Comparison of ENCODE assay signal across 1 cellular context in genomic region chr21:33682992-33683627, GRCh38.
TF ChIP-seq lines count a peak whose summit lies in the region.

No MANE protein-coding gene starts in this region.

TF ChIP-seq in A549, 52 proteins besides CTCF, POLR2A, EP300 and RAD21 (continued from another document):
- TF ChIP-seq, protein P1, sequence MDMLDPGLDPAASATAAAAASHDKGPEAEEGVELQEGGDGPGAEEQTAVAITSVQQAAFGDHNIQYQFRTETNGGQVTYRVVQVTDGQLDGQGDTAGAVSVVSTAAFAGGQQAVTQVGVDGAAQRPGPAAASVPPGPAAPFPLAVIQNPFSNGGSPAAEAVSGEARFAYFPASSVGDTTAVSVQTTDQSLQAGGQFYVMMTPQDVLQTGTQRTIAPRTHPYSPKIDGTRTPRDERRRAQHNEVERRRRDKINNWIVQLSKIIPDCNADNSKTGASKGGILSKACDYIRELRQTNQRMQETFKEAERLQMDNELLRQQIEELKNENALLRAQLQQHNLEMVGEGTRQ (IDR thresholded peaks at IDR 0.05): no peak
- TF ChIP-seq SMC3 (IDR thresholded peaks at IDR 0.05) (no peak), ZC3H11A (IDR thresholded peaks at IDR 0.05) (no peak), ZFP36 (IDR thresholded peaks at IDR 0.05; ENCODE audit: borderline replicate concordance, partially characterized antibody) (no peak), JUN (IDR thresholded peaks at IDR 0.05) (no peak), KDM1A (IDR thresholded peaks at IDR 0.05; ENCODE audit: low read depth) (no peak), KDM5A (IDR thresholded peaks at IDR 0.05) (no peak), PHF8 (IDR thresholded peaks at IDR 0.05; ENCODE audit: borderline replicate concordance, low read depth) (no peak), ZNF302 (CRISPR knock-in tag; IDR thresholded peaks at IDR 0.05) (no peak), CEBPB (IDR thresholded peaks at IDR 0.05) (no peak; a peak in 1 of 4 replicates), JUNB (IDR thresholded peaks at IDR 0.05) (peak; percentile 57), CHD2 (IDR thresholded peaks at IDR 0.05; ENCODE audit: low read length, partially characterized antibody) (no peak), EHMT2 (IDR thresholded peaks at IDR 0.05; ENCODE audit: low read depth) (no peak)
- TF ChIP-seq, protein P2, sequence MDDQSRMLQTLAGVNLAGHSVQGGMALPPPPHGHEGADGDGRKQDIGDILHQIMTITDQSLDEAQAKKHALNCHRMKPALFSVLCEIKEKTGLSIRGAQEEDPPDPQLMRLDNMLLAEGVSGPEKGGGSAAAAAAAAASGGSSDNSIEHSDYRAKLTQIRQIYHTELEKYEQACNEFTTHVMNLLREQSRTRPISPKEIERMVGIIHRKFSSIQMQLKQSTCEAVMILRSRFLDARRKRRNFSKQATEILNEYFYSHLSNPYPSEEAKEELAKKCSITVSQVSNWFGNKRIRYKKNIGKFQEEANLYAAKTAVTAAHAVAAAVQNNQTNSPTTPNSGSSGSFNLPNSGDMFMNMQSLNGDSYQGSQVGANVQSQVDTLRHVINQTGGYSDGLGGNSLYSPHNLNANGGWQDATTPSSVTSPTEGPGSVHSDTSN (IDR thresholded peaks at IDR 0.05): peak; percentile 24; the same call in 1 of the 2 replicates
- TF ChIP-seq, protein P3, sequence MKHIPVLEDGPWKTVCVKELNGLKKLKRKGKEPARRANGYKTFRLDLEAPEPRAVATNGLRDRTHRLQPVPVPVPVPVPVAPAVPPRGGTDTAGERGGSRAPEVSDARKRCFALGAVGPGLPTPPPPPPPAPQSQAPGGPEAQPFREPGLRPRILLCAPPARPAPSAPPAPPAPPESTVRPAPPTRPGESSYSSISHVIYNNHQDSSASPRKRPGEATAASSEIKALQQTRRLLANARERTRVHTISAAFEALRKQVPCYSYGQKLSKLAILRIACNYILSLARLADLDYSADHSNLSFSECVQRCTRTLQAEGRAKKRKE (CRISPR knock-in tag; IDR thresholded peaks at IDR 0.05; ENCODE audit: low read depth): no peak
